ENCODE assay signal across 19 cellular contexts in genomic region chr4:176478076-176478475, GRCh38.
"Had no signal": no experiment of that assay in that cellular context is flagged by ENCODE, and none has a peak within 500 bp of the region (broad histone marks: within the 10 kb centered on the region; RNA-seq: fewer than 3 reads in every experiment).

No MANE protein-coding gene starts in this region.

- H3K27me3 ChIP-seq: body of pancreas, gastroesophageal sphincter, ovary had no signal

- H3K9me3 ChIP-seq: body of pancreas, gastroesophageal sphincter, ovary, thoracic aorta had no signal

- H3K4me1 ChIP-seq: body of pancreas, gastroesophageal sphincter had no signal

- H3K27ac Mint-ChIP-seq: activated CD8-positive, alpha-beta T cell treated with anti-CD3 and anti-CD28 coated beads, Interleukin-2, amount 10 ng/mL, durations not matched to agents 7 days and 5 days; activated naive CD4-positive, alpha-beta T cell treated with anti-CD3 and anti-CD28 coated beads for 36 hours; activated T-helper 1 cell treated with anti-CD3 and anti-CD28 coated beads, Interleukin-12 subunit alpha, Interleukin-12 subunit beta, Interleukin-2, Interleukin-4 antibody, amounts not matched to agents 30 ng/mL and 10 ng/mL and 1 ng/mL, durations not matched to agents 14 hours and 24 hours and 36 hours; nephron progenitor cell; stimulated activated naive CD8-positive, alpha-beta T cell treated with anti-CD3 and anti-CD28 coated beads, Interleukin-15, Interleukin-2, amounts not matched to agents 100 ng/mL and 50 ng/mL, for 24 hours; T-helper 1 cell treated with Interleukin-12 subunit alpha and Interleukin-12 subunit beta and Interleukin-4 antibody, amounts not matched to agents 30 μg/mL and 1 μg/mL, for 36 hours; WTC11 had no signal

- H3K36me3 ChIP-seq: gastroesophageal sphincter, ovary, thoracic aorta had no signal

- H3K27me3 Mint-ChIP-seq: central memory CD8-positive, alpha-beta T cell; stimulated activated naive CD8-positive, alpha-beta T cell treated with anti-CD3 and anti-CD28 coated beads, Interleukin-15, Interleukin-2, amounts not matched to agents 100 ng/mL and 50 ng/mL, for 24 hours had no signal

- DNase-seq: activated CD4-positive, alpha-beta T cell treated with anti-CD3 and anti-CD28 coated beads for 48 hours; activated CD8-positive, alpha-beta T cell treated with anti-CD3 and anti-CD28 coated beads, Interleukin-2, amount 10 ng/mL, durations not matched to agents 7 days and 5 days; activated naive CD4-positive, alpha-beta T cell treated with anti-CD3 and anti-CD28 coated beads for 36 hours; body of pancreas; dermis blood vessel endothelial cell; kidney; left ventricle myocardium superior; mesenchymal stem cell; nephron progenitor cell; ovary; stimulated activated CD4-positive, alpha-beta T cell treated with anti-CD3 and anti-CD28 coated beads, Interleukin-15, amount 100 ng/mL, for 24 hours; stimulated activated CD4-positive, alpha-beta T cell treated with anti-CD3 and anti-CD28 coated beads, Interleukin-4, amount 100 ng/mL, for 24 hours had no signal

- H3K27ac ChIP-seq: body of pancreas, gastroesophageal sphincter, ovary, thoracic aorta had no signal

- H3K4me3 Mint-ChIP-seq: activated CD8-positive, alpha-beta T cell treated with anti-CD3 and anti-CD28 coated beads, Interleukin-2, amount 10 ng/mL, durations not matched to agents 7 days and 5 days; activated naive CD4-positive, alpha-beta T cell treated with anti-CD3 and anti-CD28 coated beads for 36 hours; activated T-helper 1 cell treated with anti-CD3 and anti-CD28 coated beads, Interleukin-12 subunit alpha, Interleukin-12 subunit beta, Interleukin-2, Interleukin-4 antibody, amounts not matched to agents 30 ng/mL and 10 ng/mL and 1 ng/mL, durations not matched to agents 14 hours and 24 hours and 36 hours; central memory CD8-positive, alpha-beta T cell; nephron progenitor cell; stimulated activated naive CD8-positive, alpha-beta T cell treated with anti-CD3 and anti-CD28 coated beads, Interleukin-15, Interleukin-2, amounts not matched to agents 100 ng/mL and 50 ng/mL, for 24 hours; T-helper 1 cell treated with Interleukin-12 subunit alpha and Interleukin-12 subunit beta and Interleukin-4 antibody, amounts not matched to agents 30 μg/mL and 1 μg/mL, for 36 hours; WTC11 had no signal

- H3K4me1 Mint-ChIP-seq: central memory CD8-positive, alpha-beta T cell; nephron progenitor cell had no signal

- H3K4me3 ChIP-seq: body of pancreas, gastroesophageal sphincter, ovary, thoracic aorta had no signal
